8 cellular contexts compared by ENCODE assay signal in genomic region chr4:89837385-89837995, GRCh38. TPM values are rescaled to one million over a fixed set of nuclear protein-coding genes. Genes with fewer than 3 reads are reported as not detected.
A peak's percentile ranks its signal among the peaks of the same experiment; 100 is the strongest.
DNase-seq lines count a peak whose midpoint lies in the region; ATAC-seq and TF ChIP-seq lines count a peak whose summit lies in the region.

No MANE protein-coding gene starts in this region.

- H3K27me3 ChIP-seq in duodenal mucosa (ENCODE audit: control insufficient read depth in 1 of 2, insufficient read depth in 2 of 2, low read length in 2 of 2): peaks cover 37 to 41% of the 10 kb centered on the region in 2 donors
- H3K27me3 ChIP-seq in left lung: peaks cover 33 to 44% of the 10 kb centered on the region in 2 donors
- H3K27me3 ChIP-seq in stomach: peaks cover 0 to 67% (median 40%) of the 10 kb centered on the region in 3 donors

- H3K27me3 Mint-ChIP-seq in T-helper 2 cell treated with Interferon-gamma antibody and Interleukin-4, amounts not matched to agents 5 μg/mL and 100 μg/mL, for 36 hours (ENCODE audit: low read depth): peaks cover 73% of the 10 kb centered on the region

- TF ChIP-seq POLR2A in stomach (IDR thresholded peaks at IDR 0.05): no peak

- no peak overlapping the region for H3K9ac ChIP-seq in duodenal mucosa (ENCODE audit: low read depth in 1 of 2, low read length in 2 of 2)

- DNase-seq in EH (ENCODE audit: low read depth) (peak; percentile 13), left lung (peak in 1 of 2 donors; percentile 79), stomach (no peak)
- peak; percentile 15 for DNase-seq in T-helper 2 cell treated with Interferon-gamma antibody and Interleukin-4, amounts not matched to agents 5 μg/mL and 100 μg/mL, for 36 hours (ENCODE audit: low spot score)
- DNase-seq in effector CD4-positive, alpha-beta T cell: no peak

- no peaks in the 10 kb centered on the region for H3K36me3 Mint-ChIP-seq in T-helper 2 cell treated with Interferon-gamma antibody and Interleukin-4, amounts not matched to agents 5 μg/mL and 100 μg/mL, for 36 hours (ENCODE audit: low read depth)

- WGBS in stomach, 5 donors: 1 to 2% (median 1%) methylated on average over 25 to 30 of the region's 30 CpGs

- no peak for TF ChIP-seq CTCF in left lung (IDR thresholded peaks at IDR 0.05)
- no peak for TF ChIP-seq CTCF in stomach (IDR thresholded peaks at IDR 0.05)

- no peaks in the 10 kb centered on the region for H3K36me3 ChIP-seq in duodenal mucosa (ENCODE audit: control insufficient read depth in 1 of 2, insufficient read depth in 2 of 2, low read length in 2 of 2)
- H3K36me3 ChIP-seq in left lung: no peaks in the 10 kb centered on the region
- H3K36me3 ChIP-seq in stomach: no peaks in the 10 kb centered on the region

- peaks cover 20% of the 10 kb centered on the region for H3K4me1 Mint-ChIP-seq in T-helper 2 cell treated with Interferon-gamma antibody and Interleukin-4, amounts not matched to agents 5 μg/mL and 100 μg/mL, for 36 hours (ENCODE audit: low read depth)

- H3K4me1 ChIP-seq in duodenal mucosa (ENCODE audit: control insufficient read depth in 1 of 2, insufficient read depth in 2 of 2, low read length in 2 of 2): peaks cover 7 to 9% of the 10 kb centered on the region in 2 donors
- H3K4me1 ChIP-seq in left lung: peaks cover 5 to 8% of the 10 kb centered on the region in 2 donors
- peaks cover 15 to 25% (median 19%) of the 10 kb centered on the region in 4 donors for H3K4me1 ChIP-seq in stomach

- peak overlapping the region; percentile 79 for H3K4me3 Mint-ChIP-seq in T-helper 2 cell treated with Interferon-gamma antibody and Interleukin-4, amounts not matched to agents 5 μg/mL and 100 μg/mL, for 36 hours

- H3K9me3 Mint-ChIP-seq in T-helper 2 cell treated with Interferon-gamma antibody and Interleukin-4, amounts not matched to agents 5 μg/mL and 100 μg/mL, for 36 hours: no peaks in the 10 kb centered on the region

- peak overlapping the region; percentile 66 to 68 for H3K4me3 ChIP-seq in duodenal mucosa (ENCODE audit: low read depth in 1 of 2, low read length in 2 of 2)
- peak overlapping the region; percentile 51 to 63 for H3K4me3 ChIP-seq in left lung
- H3K4me3 ChIP-seq in stomach: peak overlapping the region; percentile 50 to 71 (median 62)

- peak; percentile 39 for ATAC-seq in HG02938 (IDR thresholded peaks at IDR 0.05; ENCODE audit: unreplicated experiment)
- ATAC-seq in left lung: peak; percentile 68
- ATAC-seq in GM18520 (IDR thresholded peaks at IDR 0.05; ENCODE audit: unreplicated experiment): no peak

- TF ChIP-seq EP300 in stomach (IDR thresholded peaks at IDR 0.05): no peak

- H3K27ac ChIP-seq in duodenal mucosa (ENCODE audit: low read depth, low read length) (no peak overlapping the region), left lung (peak overlapping the region; percentile 13 to 20), stomach (peak overlapping the region in 4 of 5 donors; percentile 6 to 70 (median 33))

- intact Hi-C loops in left lung (cut with DNase I) (no loop called here), stomach (cut with DNase I; ENCODE audit: low total_unique reads) (no loop called here)

- no peaks in the 10 kb centered on the region for H3K9me3 ChIP-seq in duodenal mucosa (ENCODE audit: control insufficient read depth in 1 of 2, low read length in 2 of 2)
- no peaks in the 10 kb centered on the region for H3K9me3 ChIP-seq in left lung
- no peaks in the 10 kb centered on the region for H3K9me3 ChIP-seq in stomach

- no peak overlapping the region for H3K27ac Mint-ChIP-seq in T-helper 2 cell treated with Interferon-gamma antibody and Interleukin-4, amounts not matched to agents 5 μg/mL and 100 μg/mL, for 36 hours

RNA-seq across cellular contexts. Expression of gene SNCA, which starts 0.5 kb away (rescaled TPM):
- total RNA-seq in left lung: 10 to 100 TPM in 1 of 2 donors, 1 to 10 TPM in 1; 6.6 to 19.7 TPM
- total RNA-seq in stomach: 100 to 1,000 TPM in 1 of 5 donors, 10 to 100 TPM in 1, under 1 TPM in 1, not detected in 2; 0.58 to 152 (median 20.0) TPM
- polyA plus RNA-seq in stomach: 1 to 10 TPM; 3.1 to 6.6 (median 4.9) TPM

RNA-seq across cellular contexts. Expression of gene MMRN1, which starts 57.2 kb away (rescaled TPM):
- total RNA-seq in left lung (10 to 100 TPM; 24.1 to 62.1 TPM), stomach (10 to 100 TPM in 3 of 5 donors, 1 to 10 TPM in 1, under 1 TPM in 1; 0.58 to 73.8 (median 10.1) TPM)
- polyA plus RNA-seq in stomach: 1 to 10 TPM in 2 of 3 donors, under 1 TPM in 1; 0.93 to 3.8 (median 3.7) TPM

Comparison
In these comparisons a context has a peak if more than half of its experiments do, and no peak if none do; other contexts are left out.
1. DNase-seq: peak in EH (single experiment) and T-helper 2 cell treated with Interferon-gamma antibody and Interleukin-4, amounts not matched to agents 5 μg/mL and 100 μg/mL, for 36 hours (single experiment); none in stomach (single experiment) and effector CD4-positive, alpha-beta T cell (single experiment).
2. Peak in every context shown above with its lines, with median percentiles within 50 percentile points of each other: H3K4me3 ChIP-seq.